In genomic region chr17:5680766-5681165, GRCh38 we compare ENCODE assay signal across 21 cellular contexts.
A peak's percentile ranks its signal among the peaks of the same experiment; 100 is the strongest.
DNase-seq lines count a peak whose midpoint lies in the region; FAIRE-seq and TF ChIP-seq lines count a peak whose summit lies in the region.
"Had no signal": no experiment of that assay in that cellular context is flagged by ENCODE, and none has a peak within 500 bp of the region (broad histone marks: within the 10 kb centered on the region; RNA-seq: fewer than 3 reads in every experiment).

No MANE protein-coding gene starts in this region.

- no peak overlapping the region for H3T11ph ChIP-seq in H9 (ENCODE audit: low read length)

- H3K27ac Mint-ChIP-seq in H9, result peak overlapping the region in 1 of 3 experiments; percentile 1; a peak in 2 of 7 replicates
- peak overlapping the region; percentile 76 for H3K27ac Mint-ChIP-seq in progenitor cell of endocrine pancreas
- H3K27ac Mint-ChIP-seq in CD4-positive, alpha-beta memory T cell, result no peak overlapping the region
- H3K27ac Mint-ChIP-seq: CD4-positive, CD25-positive, alpha-beta regulatory T cell had no signal

- H4K91ac ChIP-seq in H9 (ENCODE audit: insufficient read length, low read depth, low read length) (no peak overlapping the region), H1 (replicated peaks; ENCODE audit: insufficient read length, low read length) (no peak overlapping the region)

- H3K18ac ChIP-seq in H9 (ENCODE audit: insufficient read length, low read depth, low read length) (no peak overlapping the region), H1 (ENCODE audit: extremely low read depth, low read length) (no peak overlapping the region), mesendoderm (ENCODE audit: low read length) (peak overlapping the region; percentile 32)

- H3K9me3 ChIP-seq in H9 (ENCODE audit: control insufficient read depth, low read depth, low read length) (no peaks in the 10 kb centered on the region), H1 (ENCODE audit: insufficient read depth in 2 of 2, low read depth in 1 of 2, low read length in 1 of 2) (peaks cover 0 to 5% of the 10 kb centered on the region in 2 experiments; a peak in 1 of 4 replicates)
- H3K9me3 ChIP-seq in CD4-positive, alpha-beta memory T cell (ENCODE audit: control insufficient read depth in 1 of 2, low read length in 2 of 2), result no peaks in the 10 kb centered on the region
- H3K9me3 ChIP-seq: BE2C, Caco-2, HAP-1 had no signal

- H3K14ac ChIP-seq in H9 (ENCODE audit: insufficient read depth, low read length) (no peak overlapping the region), H1 (ENCODE audit: insufficient read length) (no peak overlapping the region)

- H3K4me3 ChIP-seq in H1 (ENCODE audit: extremely low read depth in 1 of 4, insufficient read depth in 2 of 4, low read depth in 3 of 4, low read length in 4 of 4) (no peak overlapping the region), mesendoderm (ENCODE audit: low read length) (no peak overlapping the region)
- no peak overlapping the region for H3K4me3 ChIP-seq in CD4-positive, alpha-beta memory T cell (ENCODE audit: low read length in 2 of 2)
- H3K4me3 ChIP-seq: HAP-1, K562 had no signal

- H3K4me3 Mint-ChIP-seq in H9, result no peak overlapping the region
- H3K4me3 Mint-ChIP-seq in progenitor cell of endocrine pancreas (ENCODE audit: low read depth), result no peak overlapping the region
- no peak overlapping the region for H3K4me3 Mint-ChIP-seq in CD4-positive, alpha-beta memory T cell
- H3K4me3 Mint-ChIP-seq: CD4-positive, CD25-positive, alpha-beta regulatory T cell had no signal

- H3K4me1 ChIP-seq in H9 (ENCODE audit: insufficient read depth, low read length) (no peaks in the 10 kb centered on the region; the same call in 1 of the 2 replicates), H1 (replicated peaks in 1 of 4; ENCODE audit: control insufficient read depth in 3 of 4, insufficient read depth in 4 of 4, low read length in 3 of 4) (peaks cover 0 to 8% (median 4%) of the 10 kb centered on the region in 4 experiments; a peak in 5 of 7 replicates), mesendoderm (ENCODE audit: control insufficient read depth, low read depth, low read length) (peaks cover 3% of the 10 kb centered on the region)
- no peaks in the 10 kb centered on the region for H3K4me1 ChIP-seq in CD4-positive, alpha-beta memory T cell (ENCODE audit: insufficient read depth, low read length)
- H3K4me1 ChIP-seq: BE2C, Caco-2, HAP-1 had no signal

- H3K79me1 ChIP-seq in H9 (ENCODE audit: insufficient read depth, low read depth, low read length, poor library complexity, severe bottlenecking), result no peaks in the 10 kb centered on the region
- no peaks in the 10 kb centered on the region for H3K79me1 ChIP-seq in H1 (ENCODE audit: low read depth, low read length)
- H3K79me1 ChIP-seq in mesendoderm (ENCODE audit: low read length), result no peaks in the 10 kb centered on the region

- H2BK12ac ChIP-seq in H9 (ENCODE audit: insufficient read length, low read depth, low read length), result no peak overlapping the region
- peak overlapping the region; percentile 30; the same call in 1 of the 2 replicates for H2BK12ac ChIP-seq in H1 (ENCODE audit: low read depth, low read length)

- no peak overlapping the region for H2BK120ac ChIP-seq in H9 (ENCODE audit: low read depth, low read length, poor library complexity, severe bottlenecking)
- H2BK120ac ChIP-seq in H1 (replicated peaks; ENCODE audit: low read depth, low read length), result no peak overlapping the region
- H2BK120ac ChIP-seq in mesendoderm (ENCODE audit: low read depth, low read length), result no peak overlapping the region

- H3K27me3 Mint-ChIP-seq in H9 (ENCODE audit: low read depth) (peaks cover 2% of the 10 kb centered on the region; the same call in 1 of the 2 replicates), progenitor cell of endocrine pancreas (peaks cover 31% of the 10 kb centered on the region)
- peaks cover 29 to 31% of the 10 kb centered on the region in 2 donors for H3K27me3 Mint-ChIP-seq in CD4-positive, alpha-beta memory T cell

- no peak overlapping the region for H3K27ac ChIP-seq in H9 (ENCODE audit: insufficient read length, low read depth, low read length)
- no peak overlapping the region; the same call in 1 of the 2 replicates for H3K27ac ChIP-seq in H1 (ENCODE audit: low read depth, low read length)
- no peak overlapping the region for H3K27ac ChIP-seq in mesendoderm (ENCODE audit: low read depth, low read length)
- no peak overlapping the region for H3K27ac ChIP-seq in CD4-positive, alpha-beta memory T cell (ENCODE audit: low read depth, low read length)

- H3K9ac ChIP-seq in H9 (ENCODE audit: extremely low read depth, insufficient read length, low read length) (no peak overlapping the region), H1 (replicated peaks in 1 of 4; ENCODE audit: extremely low read depth in 1 of 4, low read depth in 3 of 4, low read length in 3 of 4) (no peak overlapping the region), mesendoderm (ENCODE audit: low read length) (no peak overlapping the region)

- H3K4ac ChIP-seq in H9 (ENCODE audit: low read depth, low read length) (no peak overlapping the region), H1 (replicated peaks; ENCODE audit: insufficient read length, low read depth, low read length) (no peak overlapping the region), mesendoderm (ENCODE audit: low read depth, low read length) (no peak overlapping the region)

- no peak for TF ChIP-seq EP300 in H1 (IDR thresholded peaks at IDR 0.05; ENCODE audit: borderline replicate concordance in 1 of 2, low read depth in 2 of 2, low read length in 2 of 2)

- H4K5ac ChIP-seq in H9 (ENCODE audit: insufficient read length, low read depth, low read length) (no peak overlapping the region), H1 (ENCODE audit: insufficient read length, low read depth, low read length) (no peak overlapping the region), mesendoderm (ENCODE audit: low read length) (no peak overlapping the region)

- H3K4me2 ChIP-seq in H9 (ENCODE audit: insufficient read depth, insufficient read length, low read length) (no peak overlapping the region), H1 (ENCODE audit: insufficient read depth in 1 of 2, low read depth in 2 of 2, low read length in 2 of 2) (no peak overlapping the region), mesendoderm (ENCODE audit: low read length) (no peak overlapping the region)

- peaks cover 0 to 3% of the 10 kb centered on the region in 2 experiments; a peak in 1 of 5 replicates for H3K9me3 Mint-ChIP-seq in H9
- no peaks in the 10 kb centered on the region for H3K9me3 Mint-ChIP-seq in progenitor cell of endocrine pancreas (ENCODE audit: low read depth)
- peaks cover 0 to 14% (median 5%) of the 10 kb centered on the region in 8 donors for H3K9me3 Mint-ChIP-seq in CD4-positive, alpha-beta memory T cell

- CTCF ChIA-PET in H1 (lab: Charles Lee; ENCODE audit: partially characterized antibody), result no interaction called here
- CTCF ChIA-PET in CD4-positive, alpha-beta memory T cell (lab: Charles Lee; ENCODE audit: partially characterized antibody), result no interaction called here

- H3K23ac ChIP-seq in H9 (ENCODE audit: insufficient read length, low read depth, low read length) (no peak overlapping the region), H1 (ENCODE audit: insufficient read length) (no peak overlapping the region), mesendoderm (ENCODE audit: low read length) (no peak overlapping the region)

- WGBS in H9 (ENCODE audit: extremely low coverage, insufficient read length, low lambda C conversion rate), result no CpG with 5 or more reads among the region's 1 CpG
- 45% methylated on average over 1 of the region's 1 CpG; no CpG with 5 or more reads in 1 of the 2 experiments for whole genome bisulfite sequencing in H1 (ENCODE audit: extremely low coverage in 1 of 2, insufficient coverage in 1 of 2, insufficient read length in 1 of 2, insufficient replicate concordance in 2 of 2, low coverage in 1 of 2, low lambda C conversion rate in 2 of 2, missing lambda C conversion rate in 1 of 2), 2 experiments
- no CpG with 5 or more reads among the region's 1 CpG for WGBS in mesendoderm (ENCODE audit: extremely low coverage, insufficient coverage, low lambda C conversion rate)

- H3K36me3 ChIP-seq in H1 (ENCODE audit: control insufficient read depth in 2 of 4, insufficient read depth in 4 of 4, low read length in 3 of 4) (no peaks in the 10 kb centered on the region), mesendoderm (ENCODE audit: control insufficient read depth, insufficient read depth, low read length) (no peaks in the 10 kb centered on the region)
- no peaks in the 10 kb centered on the region for H3K36me3 ChIP-seq in CD4-positive, alpha-beta memory T cell (ENCODE audit: insufficient read depth, low read length)
- H3K36me3 ChIP-seq: BE2C, HAP-1 had no signal

- intact Hi-C loops in CD4-positive, alpha-beta memory T cell (cut with micrococcal nuclease), result no loop called here

- POLR2A ChIA-PET in H1 (lab: Charles Lee; ENCODE audit: partially characterized antibody), result no interaction called here
- POLR2A ChIA-PET in CD4-positive, alpha-beta memory T cell (lab: Charles Lee; ENCODE audit: partially characterized antibody), result no interaction called here

- no peaks in the 10 kb centered on the region for H4K20me1 ChIP-seq in H9 (ENCODE audit: control insufficient read depth, insufficient read depth, insufficient read length)
- no peaks in the 10 kb centered on the region for H4K20me1 ChIP-seq in H1 (replicated peaks in 1 of 2; ENCODE audit: control insufficient read depth in 1 of 2, insufficient read depth in 2 of 2, low read length in 2 of 2)

- no peak overlapping the region for H2AK5ac ChIP-seq in H9 (ENCODE audit: insufficient read length, low read length)
- H2AK5ac ChIP-seq in H1 (ENCODE audit: low read depth, low read length), result no peak overlapping the region
- no peak overlapping the region for H2AK5ac ChIP-seq in mesendoderm (ENCODE audit: low read length)

- TF ChIP-seq CTCF in H9 (conservative IDR thresholded peaks at IDR 0.05) (no peak), H1 (IDR thresholded peaks at IDR 0.05; ENCODE audit: control extremely low read depth in 1 of 3, insufficient read depth in 1 of 3, low read depth in 1 of 3, low read length in 3 of 3) (no peak), progenitor cell of endocrine pancreas (IDR thresholded peaks at IDR 0.05; ENCODE audit: unreplicated experiment) (no peak)

- DNase-seq in H9 (peak; percentile 52), H1 (ENCODE audit: low read depth in 1 of 2, low spot score in 2 of 2) (no peak), mesendoderm (peak; percentile 87), progenitor cell of endocrine pancreas (ENCODE audit: low spot score, unreplicated experiment) (no peak), HT-29 (ENCODE audit: low spot score) (no peak)
- no peak for DNase-seq in activated CD4-positive, alpha-beta T cell treated with anti-CD3 and anti-CD28 coated beads for 48 hours
- DNase-seq in CD4-positive, alpha-beta memory T cell, result no peak
- DNase-seq: ACHN; BE2C; C1 segment of cervical spinal cord; CD4-positive, CD25-positive, alpha-beta regulatory T cell; GDM1; GOT3; IMR-90 had no signal

- H2BK15ac ChIP-seq in H9 (ENCODE audit: low read depth, low read length) (no peak overlapping the region), H1 (ENCODE audit: low read length) (no peak overlapping the region), mesendoderm (replicated peaks; ENCODE audit: low read depth) (no peak overlapping the region)

- TF ChIP-seq POLR2A in H1 (IDR thresholded peaks at IDR 0.05; ENCODE audit: control extremely low read depth in 1 of 2, low read depth in 2 of 2, low read length in 2 of 2), result no peak

- no peak for TF ChIP-seq RAD21 in H1 (IDR thresholded peaks at IDR 0.05 in 1 of 2, conservative IDR thresholded peaks at IDR 0.05 in 1 of 2; ENCODE audit: low read depth in 2 of 2, low read length in 2 of 2)

- H3K23me2 ChIP-seq in H9 (ENCODE audit: insufficient read length, low read depth, low read length, poor library complexity, severe bottlenecking) (no peaks in the 10 kb centered on the region), H1 (ENCODE audit: low read depth, low read length) (no peaks in the 10 kb centered on the region; the same call in 1 of the 2 replicates)

- H3K79me2 ChIP-seq in H9 (ENCODE audit: insufficient read depth, low read length) (no peaks in the 10 kb centered on the region), H1 (ENCODE audit: control insufficient read depth in 1 of 2, insufficient read depth in 2 of 2, low read length in 2 of 2) (no peaks in the 10 kb centered on the region), mesendoderm (ENCODE audit: control insufficient read depth, insufficient read depth, low read length) (no peaks in the 10 kb centered on the region)

- peaks cover 0 to 3% (median 0%) of the 10 kb centered on the region in 3 experiments; a peak in 1 of 7 replicates for H3K36me3 Mint-ChIP-seq in H9 (ENCODE audit: insufficient read depth in 1 of 3, low read depth in 3 of 3)
- no peaks in the 10 kb centered on the region for H3K36me3 Mint-ChIP-seq in progenitor cell of endocrine pancreas (ENCODE audit: insufficient read depth)
- H3K36me3 Mint-ChIP-seq in CD4-positive, alpha-beta memory T cell, result no peaks in the 10 kb centered on the region
- H3K36me3 Mint-ChIP-seq: CD4-positive, CD25-positive, alpha-beta regulatory T cell had no signal

- H3K27me3 ChIP-seq in H9 (ENCODE audit: insufficient read depth, low read length) (no peaks in the 10 kb centered on the region), H1 (replicated peaks in 1 of 4; ENCODE audit: control insufficient read depth in 3 of 4, extremely low read depth in 1 of 4, insufficient read depth in 3 of 4, low read length in 3 of 4) (no peaks in the 10 kb centered on the region), mesendoderm (ENCODE audit: insufficient read depth, low read length, poor library complexity) (no peaks in the 10 kb centered on the region)
- H3K27me3 ChIP-seq in CD4-positive, alpha-beta memory T cell (ENCODE audit: insufficient read depth, low read length), result no peaks in the 10 kb centered on the region
- H3K27me3 ChIP-seq: BE2C had no signal

- no peak overlapping the region for H2BK5ac ChIP-seq in H9 (ENCODE audit: insufficient read length, low read length)
- peak overlapping the region; percentile 20; the same call in 1 of the 2 replicates for H2BK5ac ChIP-seq in H1 (ENCODE audit: low read depth, low read length)
- no peak overlapping the region for H2BK5ac ChIP-seq in mesendoderm (ENCODE audit: low read length)

- H3K56ac ChIP-seq in H9 (ENCODE audit: insufficient read length, low read depth, low read length), result no peak overlapping the region
- H3K56ac ChIP-seq in H1 (replicated peaks; ENCODE audit: insufficient read length, low read depth, low read length), result no peak overlapping the region
- H3K56ac ChIP-seq in mesendoderm (ENCODE audit: low read length), result no peak overlapping the region

- H2BK20ac ChIP-seq in H9 (ENCODE audit: low read depth, low read length, poor library complexity, severe bottlenecking) (no peak overlapping the region), H1 (ENCODE audit: low read length) (0 out of 2 replicates have a peak overlapping the region, but pooled peaks have one; percentile 80)

- H3K4me1 Mint-ChIP-seq in H9 (peaks cover 18 to 26% of the 10 kb centered on the region in 2 experiments), progenitor cell of endocrine pancreas (ENCODE audit: low read depth) (peaks cover 5% of the 10 kb centered on the region)
- H3K4me1 Mint-ChIP-seq in CD4-positive, alpha-beta memory T cell, result no peaks in the 10 kb centered on the region

- FAIRE-seq in H1 (lab: Jason Lieb, UNC), result no peak
- FAIRE-seq: A204.1, D721Med, GM12892, GM18507, K562 had no signal

- H2AFZ ChIP-seq in H9 (ENCODE audit: low read length), result no peak overlapping the region
- H2AFZ ChIP-seq in H1 (ENCODE audit: low read length), result 0 out of 2 replicates have a peak overlapping the region, but pooled peaks have one; percentile 58

- no peak overlapping the region for H4K8ac ChIP-seq in H9 (replicated peaks; ENCODE audit: insufficient read length, low read depth, low read length)
- H4K8ac ChIP-seq in H1 (ENCODE audit: extremely low read depth, insufficient read depth, low read length), result no peak overlapping the region
- no peak overlapping the region for H4K8ac ChIP-seq in mesendoderm (ENCODE audit: low read depth, low read length)

Comparison
In these comparisons a context has a peak if more than half of its experiments do, and no peak if none do; other contexts are left out.
1. DNase-seq: peak in H9 (single experiment) and mesendoderm (single experiment); none in H1 (0 of 2), progenitor cell of endocrine pancreas (single experiment), HT-29 (single experiment), activated CD4-positive, alpha-beta T cell treated with anti-CD3 and anti-CD28 coated beads for 48 hours (single experiment) and CD4-positive, alpha-beta memory T cell (0 of 5).